Comparison of ENCODE assay signal across 9 cellular contexts in the genomic region with DNA sequence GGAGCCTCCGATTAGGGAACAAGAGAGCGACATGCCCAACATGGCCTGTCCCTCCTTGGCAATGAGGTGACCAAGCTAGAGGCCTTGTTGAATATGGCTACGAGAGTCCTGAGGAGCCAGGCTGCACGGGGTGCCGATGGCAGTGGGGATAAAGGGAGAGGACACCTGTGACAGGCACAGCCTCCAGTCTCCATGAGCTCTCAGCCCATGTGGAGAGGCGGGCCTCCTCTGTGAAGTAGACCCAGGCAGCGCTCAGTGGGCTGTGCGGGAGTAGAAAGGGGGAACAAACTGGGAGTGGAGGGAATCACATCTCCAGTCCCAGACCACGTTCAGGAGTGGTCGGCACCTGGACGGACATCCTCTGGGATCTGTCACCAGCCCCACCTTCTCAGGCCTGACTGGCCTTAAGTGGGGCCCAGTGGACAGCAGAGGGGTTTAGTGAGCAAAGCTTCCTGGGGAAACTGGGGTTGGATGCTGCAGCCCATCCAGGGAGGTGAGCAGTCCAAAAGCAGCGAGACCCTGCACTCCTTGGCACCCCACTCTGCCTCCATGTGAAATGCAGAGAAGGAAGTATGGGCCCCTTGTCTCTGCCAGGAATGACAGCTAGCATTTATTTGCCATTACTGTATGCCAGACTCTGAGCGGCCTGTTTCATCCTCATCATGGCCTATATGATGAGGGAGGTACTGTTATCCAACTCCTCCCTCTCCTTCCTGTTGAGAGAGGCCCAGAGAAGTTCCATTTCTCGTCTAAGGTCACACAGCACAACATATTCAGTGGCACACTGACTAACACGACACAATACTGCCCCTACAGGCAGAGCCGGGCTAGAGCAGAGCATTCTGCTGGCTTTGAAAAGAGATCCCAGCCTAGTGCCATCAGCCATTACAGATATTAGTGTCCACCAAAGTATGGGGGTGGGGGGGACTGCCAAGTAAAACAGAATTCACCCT. TPM values are rescaled to one million over a fixed set of nuclear protein-coding genes. Genes with fewer than 3 reads are reported as not detected.
DNase-seq lines count a peak whose midpoint lies in the region; ATAC-seq and TF ChIP-seq lines count a peak whose summit lies in the region.
"Had no signal": no experiment of that assay in that cellular context is flagged by ENCODE, and none has a peak within 500 bp of the region (broad histone marks: within the 10 kb centered on the region; RNA-seq: fewer than 3 reads in every experiment).

No MANE protein-coding gene starts in this region.

- H3K9me3 Mint-ChIP-seq in activated naive CD4-positive, alpha-beta T cell treated with anti-CD3 and anti-CD28 coated beads for 36 hours: no peaks in the 10 kb centered on the region
- H3K9me3 Mint-ChIP-seq: dendritic cell treated with granulocyte-macrophage colony-stimulating factor and Interleukin-4, amounts not matched to agents 40 ng/mL and 50 ng/mL, for 4 days had no signal

- peaks cover 13% of the 10 kb centered on the region for H3K4me1 Mint-ChIP-seq in activated naive CD4-positive, alpha-beta T cell treated with anti-CD3 and anti-CD28 coated beads for 36 hours (ENCODE audit: low read depth)

- TF ChIP-seq POLR2A in vagina (IDR thresholded peaks at IDR 0.05): no peak

- H3K36me3 ChIP-seq in cardiac muscle cell (no peaks in the 10 kb centered on the region), vagina (no peaks in the 10 kb centered on the region)

- peak overlapping the region; percentile 63 for H3K27ac ChIP-seq in cardiac muscle cell
- H3K27ac ChIP-seq in vagina: peak overlapping the region; percentile 93

- H3K27ac Mint-ChIP-seq in activated naive CD4-positive, alpha-beta T cell treated with anti-CD3 and anti-CD28 coated beads for 36 hours: no peak overlapping the region
- H3K27ac Mint-ChIP-seq: dendritic cell treated with granulocyte-macrophage colony-stimulating factor and Interleukin-4, amounts not matched to agents 40 ng/mL and 50 ng/mL, for 4 days had no signal

- H3K4me1 ChIP-seq in cardiac muscle cell (ENCODE audit: low read depth) (peaks cover 31% of the 10 kb centered on the region), vagina (peaks cover 83% of the 10 kb centered on the region)

- TF ChIP-seq CTCF in cardiac muscle cell (IDR thresholded peaks at IDR 0.05; ENCODE audit: low read depth, low read length): peak; percentile 92
- TF ChIP-seq CTCF in vagina (IDR thresholded peaks at IDR 0.05): peak; percentile 47 to 76 (median 67)

- H3K27me3 ChIP-seq in cardiac muscle cell: no peaks in the 10 kb centered on the region
- no peaks in the 10 kb centered on the region for H3K27me3 ChIP-seq in vagina

- H3K9me3 ChIP-seq in cardiac muscle cell (ENCODE audit: low read depth): no peaks in the 10 kb centered on the region
- H3K9me3 ChIP-seq in vagina: no peaks in the 10 kb centered on the region

- no peaks in the 10 kb centered on the region for H3K36me3 Mint-ChIP-seq in activated naive CD4-positive, alpha-beta T cell treated with anti-CD3 and anti-CD28 coated beads for 36 hours (ENCODE audit: low read depth)

- CTCF ChIA-PET in activated naive CD4-positive, alpha-beta T cell treated with anti-CD3 and anti-CD28 coated beads for 36 hours (lab: Charles Lee): interaction anchor here (0.5 to 12.9 kb wide), 11 partner anchors 13 to 444 kb away, joined by 3 to 225 read pairs (median 3); a partner anchor contains a TSS

- ATAC-seq in HG03439 (IDR thresholded peaks at IDR 0.05; ENCODE audit: unreplicated experiment): no peak

- no peak overlapping the region for H3K4me3 Mint-ChIP-seq in activated naive CD4-positive, alpha-beta T cell treated with anti-CD3 and anti-CD28 coated beads for 36 hours
- H3K4me3 Mint-ChIP-seq: dendritic cell treated with granulocyte-macrophage colony-stimulating factor and Interleukin-4, amounts not matched to agents 40 ng/mL and 50 ng/mL, for 4 days had no signal

- H3K4me3 ChIP-seq in cardiac muscle cell (no peak overlapping the region), vagina (peak overlapping the region in 1 of 2 donors; percentile 14)

- peak; percentile 76 for DNase-seq in ELF-1 (ENCODE audit: low read depth, low spot score)
- DNase-seq in HT-29 (ENCODE audit: low spot score): peak; percentile 75
- DNase-seq in SHP77 (lab: John Stamatoyannopoulos, UW): peak; percentile 47 to 63
- DNase-seq in activated naive CD4-positive, alpha-beta T cell treated with anti-CD3 and anti-CD28 coated beads for 36 hours: peak; percentile 86
- DNase-seq in cardiac muscle cell (ENCODE audit: low read depth in 1 of 2, low spot score in 1 of 2): peak; percentile 67 to 86
- DNase-seq in posterior vena cava (ENCODE audit: low spot score): peak; percentile 90
- DNase-seq in vagina (ENCODE audit: extremely low spot score in 2 of 2): peak in 1 of 2 donors; percentile 86

- peaks cover 13% of the 10 kb centered on the region for H3K27me3 Mint-ChIP-seq in activated naive CD4-positive, alpha-beta T cell treated with anti-CD3 and anti-CD28 coated beads for 36 hours (ENCODE audit: low read depth)

- intact Hi-C loops in activated naive CD4-positive, alpha-beta T cell treated with anti-CD3 and anti-CD28 coated beads for 36 hours (cut with micrococcal nuclease): loop anchor here (5.0 kb wide), 1 partner anchor 152 kb away; no protein-coding TSS in a partner anchor
- intact Hi-C loops in posterior vena cava (cut with DNase I): loop anchor here in 1 of 2 donors (2.0 kb wide), 1 partner anchor 67 kb away; no protein-coding TSS in a partner anchor
- intact Hi-C loops in vagina (cut with DNase I): loop anchor here (5.0 kb wide), 1 partner anchor 47 kb away; no protein-coding TSS in a partner anchor

RNA-seq across cellular contexts. Expression of a gene that starts 4.5 kb away (rescaled TPM):
- total RNA-seq in HT-29 (2014; rRNA removed; shearing (Covaris generic)): 5.9 and 17.8 TPM in 2 replicates
- total RNA-seq in activated naive CD4-positive, alpha-beta T cell treated with anti-CD3 and anti-CD28 coated beads for 36 hours: not detected
- 14.2 and 30.0 TPM in 2 replicates for total RNA-seq in cardiac muscle cell
- polyA plus RNA-seq in cardiac muscle cell: 17.3 and 22.6 TPM in 2 replicates
- total RNA-seq in posterior vena cava: under 1 TPM; 0.33 to 0.60 TPM
- 0.74 TPM for total RNA-seq in vagina
